20 cellular contexts compared by ENCODE assay signal in genomic region chr1:242132446-242132845, GRCh38.
"Had no signal": no experiment of that assay in that cellular context is flagged by ENCODE, and none has a peak within 500 bp of the region (broad histone marks: within the 10 kb centered on the region; RNA-seq: fewer than 3 reads in every experiment).

No MANE protein-coding gene starts in this region.

- H3K4me1 ChIP-seq: esophagus squamous epithelium, foreskin keratinocyte, pancreas, stomach had no signal

- DNase-seq: esophagus squamous epithelium; foreskin keratinocyte; kidney; left cardiac atrium; left ventricle myocardium superior; mesenchymal stem cell; midbrain; occipital lobe; pancreas; stimulated activated CD4-positive, alpha-beta T cell treated with anti-CD3 and anti-CD28 coated beads, Interleukin-2, amount 100 ng/mL, for 24 hours; stimulated activated CD4-positive, alpha-beta T cell treated with anti-CD3 and anti-CD28 coated beads, Interleukin-4, amount 100 ng/mL, for 4 hours; stimulated activated naive CD4-positive, alpha-beta T cell; stomach; substantia nigra had no signal

- FAIRE-seq: kidney, pancreas, urothelium cell line had no signal

- ATAC-seq: foreskin keratinocyte; left cardiac atrium; left ventricle myocardium superior; natural killer cell treated with Interleukin-12 subunit alpha and Interleukin-12 subunit beta and Interleukin-15 and Interleukin-18, amount 100 ng/mL, for 72 hours; pancreas; sciatic nerve had no signal

- H3K4me3 ChIP-seq: esophagus squamous epithelium, lung, pancreas, skin epidermis, stomach, thoracic aorta had no signal

- H3K36me3 ChIP-seq: esophagus squamous epithelium, pancreas, stomach, thoracic aorta had no signal

- H3K27me3 ChIP-seq: esophagus squamous epithelium, foreskin keratinocyte, pancreas, stomach had no signal

- H3K9me3 ChIP-seq: esophagus squamous epithelium, pancreas, thoracic aorta had no signal

- H3K27ac ChIP-seq: esophagus squamous epithelium, foreskin keratinocyte, pancreas, skin epidermis, stomach, thoracic aorta had no signal
